Comparison of ENCODE assay signal across 9 cellular contexts in genomic region chr1:21289127-21289526, GRCh38. TPM values are rescaled to one million over a fixed set of nuclear protein-coding genes. Genes with fewer than 3 reads are reported as not detected.
DNase-seq lines count a peak whose midpoint lies in the region; ATAC-seq and TF ChIP-seq lines count a peak whose summit lies in the region.
"Had no signal": no experiment of that assay in that cellular context is flagged by ENCODE, and none has a peak within 500 bp of the region (broad histone marks: within the 10 kb centered on the region; RNA-seq: fewer than 3 reads in every experiment).

No MANE protein-coding gene starts in this region.

- in situ Hi-C loops in astrocyte of the spinal cord (cut with HindIII; ENCODE audit: low sequenced_read_pairs) = no loop called here

- H3K27me3 Mint-ChIP-seq in activated CD4-positive, alpha-beta T cell treated with anti-CD3 and anti-CD28 coated beads, Interleukin-2, amount 10 ng/mL, durations not matched to agents 7 days and 5 days = no peaks in the 10 kb centered on the region

- intact Hi-C loops in thyroid gland (cut with DNase I) = no loop called here

- no peaks in the 10 kb centered on the region for H3K9me3 Mint-ChIP-seq in activated CD4-positive, alpha-beta T cell treated with anti-CD3 and anti-CD28 coated beads, Interleukin-2, amount 10 ng/mL, durations not matched to agents 7 days and 5 days

- 64 to 72% methylated on average over 8 of the region's 8 CpGs for WGBS in lung, 2 donors
- WGBS in thyroid gland, 2 donors = 57 to 77% methylated on average over 6 to 8 of the region's 8 CpGs

- H3K27ac ChIP-seq in lung (ENCODE audit: low read depth in 1 of 2, low read length in 1 of 2) (peak overlapping the region; percentile 69 to 71), thyroid gland (peak overlapping the region; percentile 18 to 69 (median 67))

- peaks cover 56% of the 10 kb centered on the region for H3K4me1 Mint-ChIP-seq in activated CD4-positive, alpha-beta T cell treated with anti-CD3 and anti-CD28 coated beads, Interleukin-2, amount 10 ng/mL, durations not matched to agents 7 days and 5 days

- POLR2A ChIA-PET in activated CD4-positive, alpha-beta T cell treated with anti-CD3 and anti-CD28 coated beads, Interleukin-2, amount 10 ng/mL, durations not matched to agents 7 days and 5 days (lab: Charles Lee) = interaction anchor here (0.6 kb wide), 1 partner anchor 9 kb away, joined by 3 read pairs; no protein-coding TSS in a partner anchor

- no peak for ATAC-seq in lung (ENCODE audit: insufficient read depth, low FRiP score)
- no peak for ATAC-seq in GM19351 (IDR thresholded peaks at IDR 0.05; ENCODE audit: unreplicated experiment)

- H3K36me3 ChIP-seq in lung (ENCODE audit: control insufficient read depth in 2 of 2, insufficient read depth in 2 of 2, low read length in 2 of 2) (no peaks in the 10 kb centered on the region), thyroid gland (no peaks in the 10 kb centered on the region)

- peaks cover 22% of the 10 kb centered on the region for H3K36me3 Mint-ChIP-seq in activated CD4-positive, alpha-beta T cell treated with anti-CD3 and anti-CD28 coated beads, Interleukin-2, amount 10 ng/mL, durations not matched to agents 7 days and 5 days (ENCODE audit: low read depth)

- CTCF ChIA-PET in activated CD4-positive, alpha-beta T cell treated with anti-CD3 and anti-CD28 coated beads, Interleukin-2, amount 10 ng/mL, durations not matched to agents 7 days and 5 days (lab: Charles Lee) = no interaction called here

- H3K27me3 ChIP-seq in lung (ENCODE audit: control insufficient read depth, insufficient read depth) (no peaks in the 10 kb centered on the region), thyroid gland (no peaks in the 10 kb centered on the region)

- peak overlapping the region; percentile 83 for H3K27ac Mint-ChIP-seq in activated CD4-positive, alpha-beta T cell treated with anti-CD3 and anti-CD28 coated beads, Interleukin-2, amount 10 ng/mL, durations not matched to agents 7 days and 5 days

- H3K4me1 ChIP-seq in lung (ENCODE audit: control insufficient read depth in 2 of 2, insufficient read depth in 2 of 2, low read length in 2 of 2) = peaks cover 0 to 21% of the 10 kb centered on the region in 2 donors
- H3K4me1 ChIP-seq in thyroid gland = peaks cover 20 to 57% of the 10 kb centered on the region in 2 donors

- H3K4me3 ChIP-seq in astrocyte of the spinal cord (ENCODE audit: low read depth, low read length) (peak overlapping the region; percentile 67), lung (peak overlapping the region; percentile 79), thyroid gland (replicated peaks in 1 of 3) (peak overlapping the region in 1 of 3 donors; percentile 42)

- no peaks in the 10 kb centered on the region for H3K9me3 ChIP-seq in lung (ENCODE audit: control insufficient read depth in 2 of 2, insufficient read depth in 1 of 2, low read length in 1 of 2)
- H3K9me3 ChIP-seq in thyroid gland = no peaks in the 10 kb centered on the region

- TF ChIP-seq CTCF in astrocyte of the spinal cord (IDR thresholded peaks at IDR 0.05; ENCODE audit: low read depth, low read length) (no peak), lung (IDR thresholded peaks at IDR 0.05; ENCODE audit: control extremely low read depth, extremely low read depth) (no peak), thyroid gland (IDR thresholded peaks at IDR 0.05) (no peak)

- peak overlapping the region; percentile 82 for H3K4me3 Mint-ChIP-seq in activated CD4-positive, alpha-beta T cell treated with anti-CD3 and anti-CD28 coated beads, Interleukin-2, amount 10 ng/mL, durations not matched to agents 7 days and 5 days

- TF ChIP-seq POLR2A in thyroid gland (IDR thresholded peaks at IDR 0.05) = no peak

- no peak for DNase-seq in activated CD4-positive, alpha-beta T cell treated with anti-CD3 and anti-CD28 coated beads, Interleukin-2, amount 10 ng/mL, durations not matched to agents 7 days and 5 days
- no peak for DNase-seq in activated CD4-positive, alpha-beta T cell treated with anti-CD3 and anti-CD28 coated beads, Interleukin-2, amount 50 U/mL, for 4 hours
- DNase-seq in astrocyte of the spinal cord (ENCODE audit: low read depth, low spot score) = no peak
- no peak for DNase-seq in lung (ENCODE audit: low spot score)
- no peak for DNase-seq in thyroid gland
- no peak for DNase-seq in NCI-H510A (lab: John Stamatoyannopoulos, UW)
- no peak for DNase-seq in NCI-H2081 (lab: John Stamatoyannopoulos, UW)
- DNase-seq: AML-193 had no signal

RNA-seq across cellular contexts. Expression of gene ECE1, which starts 1.1 kb away (rescaled TPM):
- 100 to 1,000 TPM; 101 to 107 TPM for total RNA-seq in activated CD4-positive, alpha-beta T cell treated with anti-CD3 and anti-CD28 coated beads, Interleukin-2, amount 10 ng/mL, durations not matched to agents 7 days and 5 days
- total RNA-seq in lung = 100 to 1,000 TPM; 105 to 129 TPM
- polyA plus RNA-seq in lung = 100 to 1,000 TPM in 1 of 2 donors, 10 to 100 TPM in 1; 55.7 to 104 TPM
- total RNA-seq in thyroid gland = 100 to 1,000 TPM in 2 of 4 donors, 10 to 100 TPM in 2; 74.5 to 146 (median 97.2) TPM
